Comparison of ENCODE assay signal across 10 cellular contexts in the genomic region with DNA sequence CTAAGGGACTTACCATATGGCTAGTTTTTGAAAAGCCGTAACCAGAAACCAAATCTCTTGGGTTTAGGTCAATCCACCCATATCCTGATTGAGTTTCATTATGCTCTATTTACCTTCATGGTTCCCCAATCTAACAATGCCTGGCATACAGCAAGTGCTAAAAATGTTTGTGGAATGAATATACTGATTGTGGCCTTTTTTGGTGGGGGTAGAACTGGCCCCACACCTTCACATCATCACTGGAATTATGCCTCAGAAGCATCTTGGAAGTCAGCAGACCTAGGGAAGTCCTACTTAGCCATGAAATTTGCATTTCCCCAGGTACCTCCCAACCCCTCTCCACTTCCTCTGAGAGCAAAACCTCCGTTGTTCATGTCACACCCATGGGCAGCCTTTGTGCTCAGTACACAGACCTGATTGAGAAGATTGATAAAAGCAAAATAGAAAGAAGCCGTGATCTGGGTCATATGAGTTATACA. TPM values are rescaled to one million over a fixed set of nuclear protein-coding genes. Genes with fewer than 3 reads are reported as not detected.
A peak's percentile ranks its signal among the peaks of the same experiment; 100 is the strongest.
DNase-seq lines count a peak whose midpoint lies in the region; ATAC-seq lines count a peak whose summit lies in the region.
"Had no signal": no experiment of that assay in that cellular context is flagged by ENCODE, and none has a peak within 500 bp of the region (broad histone marks: within the 10 kb centered on the region; RNA-seq: fewer than 3 reads in every experiment).

No MANE protein-coding gene starts in this region.

- peak overlapping the region; percentile 61 to 75 for H3K4me3 Mint-ChIP-seq in effector memory CD8-positive, alpha-beta T cell
- H3K4me3 Mint-ChIP-seq: neural progenitor cell had no signal

- peak overlapping the region; percentile 71 to 79 for H3K27ac Mint-ChIP-seq in effector memory CD8-positive, alpha-beta T cell
- H3K27ac Mint-ChIP-seq: neural progenitor cell had no signal

- H3K36me3 Mint-ChIP-seq in effector memory CD8-positive, alpha-beta T cell (ENCODE audit: insufficient read depth): peaks cover 3% of the 10 kb centered on the region
- H3K36me3 Mint-ChIP-seq: neural progenitor cell had no signal

- intact Hi-C loops in posterior vena cava (cut with DNase I): no loop called here

- H3K4me1 Mint-ChIP-seq in effector memory CD8-positive, alpha-beta T cell (ENCODE audit: low read depth in 2 of 2): peaks cover 44 to 57% of the 10 kb centered on the region in 2 donors
- H3K4me1 Mint-ChIP-seq: neural progenitor cell had no signal

- ATAC-seq in GM18498 (IDR thresholded peaks at IDR 0.05; ENCODE audit: unreplicated experiment) (peak; percentile 79), GM21360 (IDR thresholded peaks at IDR 0.05; ENCODE audit: unreplicated experiment) (peak; percentile 57), HG03442 (IDR thresholded peaks at IDR 0.05; ENCODE audit: unreplicated experiment) (peak; percentile 69)
- ATAC-seq in effector memory CD8-positive, alpha-beta T cell (replicated peaks): peak; percentile 92

- no peaks in the 10 kb centered on the region for H3K27me3 Mint-ChIP-seq in effector memory CD8-positive, alpha-beta T cell

- H3K9me3 Mint-ChIP-seq in effector memory CD8-positive, alpha-beta T cell: no peaks in the 10 kb centered on the region

- DNase-seq in effector memory CD8-positive, alpha-beta T cell: peak in 1 of 3 experiments; percentile 24
- no peak for DNase-seq in mucosa of gallbladder (ENCODE audit: low spot score)
- no peak for DNase-seq in NCI-H1417 treated with DMSO at 0.1 percent for 48 hours (lab: John Stamatoyannopoulos, UW)
- no peak for DNase-seq in posterior vena cava (ENCODE audit: low spot score)
- no peak for DNase-seq in SIG-M5 treated with dmso at 0.1 percent for 504 hours (lab: John Stamatoyannopoulos, UW; ENCODE audit: unreplicated experiment)
- DNase-seq: NCI-H146 had no signal

RNA-seq across cellular contexts. Expression of gene SLAMF1, which starts 17.8 kb away (rescaled TPM):
- 2.8 TPM for total RNA-seq in mucosa of gallbladder
- under 1 TPM; 0.32 to 0.38 TPM for total RNA-seq in posterior vena cava

RNA-seq across cellular contexts. Expression of gene CD48, which starts 47.0 kb away (rescaled TPM):
- total RNA-seq in mucosa of gallbladder (15.0 TPM), posterior vena cava (1 to 10 TPM; 3.3 to 5.6 TPM)
